In the genomic region with DNA sequence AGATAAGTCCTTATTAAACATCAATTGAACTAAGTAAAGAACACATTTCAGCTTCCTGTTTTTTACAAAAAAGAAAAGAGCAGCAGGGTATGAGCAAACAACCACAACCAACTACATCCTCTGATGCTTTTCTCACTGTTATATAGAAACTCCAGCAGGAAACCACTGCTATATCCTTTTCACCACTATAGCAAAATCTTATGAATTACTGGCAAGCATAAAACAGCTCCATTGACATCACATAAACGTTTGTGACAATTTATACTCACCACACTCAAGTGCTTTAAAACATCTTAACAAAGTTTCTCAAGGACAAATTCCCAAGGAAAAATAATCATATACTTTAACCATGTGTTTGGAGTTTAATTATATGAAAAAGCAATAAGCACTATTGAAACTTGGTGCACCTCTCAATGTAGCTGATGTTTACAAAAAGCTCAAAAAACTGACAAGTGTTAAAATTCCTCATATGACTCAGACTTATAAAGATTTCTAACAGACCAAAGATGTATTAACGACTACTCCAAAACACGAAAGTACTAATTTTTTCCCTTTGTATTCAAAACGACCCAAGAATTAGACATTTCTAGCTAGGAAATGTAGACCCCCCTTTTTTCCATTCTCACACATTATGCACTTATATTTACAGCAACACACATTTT, we compare ENCODE assay signal across 8 cellular contexts. TPM values are rescaled to one million over a fixed set of nuclear protein-coding genes. Genes with fewer than 3 reads are reported as not detected.
A peak's percentile ranks its signal among the peaks of the same experiment; 100 is the strongest.
DNase-seq lines count a peak whose midpoint lies in the region; ATAC-seq, FAIRE-seq and TF ChIP-seq lines count a peak whose summit lies in the region.

No MANE protein-coding gene starts in this region.

- no peaks in the 10 kb centered on the region for H3K9me3 ChIP-seq in esophagus squamous epithelium

- H3K27me3 ChIP-seq in esophagus squamous epithelium = no peaks in the 10 kb centered on the region

- peak; percentile 9 for DNase-seq in GM18507 (ENCODE audit: extremely low spot score, insufficient read length, low read depth)
- peak; percentile 39 for DNase-seq in KG1 (lab: John Stamatoyannopoulos, UW)
- DNase-seq in esophagus squamous epithelium (lab: John Stamatoyannopoulos, UW) = no peak
- no peak for DNase-seq in HuH-7.5 (ENCODE audit: low spot score)
- no peak for DNase-seq in NCI-H2196 (lab: John Stamatoyannopoulos, UW; ENCODE audit: unreplicated experiment)
- DNase-seq in posterior cingulate gyrus = no peak
- no peak for DNase-seq in lower leg skin (ENCODE audit: low spot score in 2 of 2)

- H3K27ac ChIP-seq in esophagus squamous epithelium = peak overlapping the region in 3 of 4 donors; percentile 33 to 51 (median 38)

- TF ChIP-seq POLR2A in esophagus squamous epithelium (IDR thresholded peaks at IDR 0.05) = peak in 1 of 4 donors; percentile 44
- TF ChIP-seq POLR2A in lower leg skin (IDR thresholded peaks at IDR 0.05) = no peak

- peak; percentile 86 for ATAC-seq in GM21528 (IDR thresholded peaks at IDR 0.05; ENCODE audit: low FRiP score, unreplicated experiment)

- TF ChIP-seq CTCF in esophagus squamous epithelium (IDR thresholded peaks at IDR 0.05) (no peak), lower leg skin (IDR thresholded peaks at IDR 0.05) (no peak)

- H3K4me1 ChIP-seq in esophagus squamous epithelium = peaks cover 0 to 3% (median 0%) of the 10 kb centered on the region in 3 donors

- H3K4me3 ChIP-seq in esophagus squamous epithelium (no peak overlapping the region), lower leg skin (ENCODE audit: low read depth, poor library complexity, severe bottlenecking) (no peak overlapping the region)

- peak; percentile 86 for FAIRE-seq in GM18507 (lab: Jason Lieb, UNC)

- no peaks in the 10 kb centered on the region for H3K36me3 ChIP-seq in esophagus squamous epithelium

- intact Hi-C loops in esophagus squamous epithelium (cut with DNase I) (no loop called here), posterior cingulate gyrus (cut with DNase I) (loop anchor here (10.0 kb wide), 1 partner anchor 60 kb away; no protein-coding TSS in a partner anchor), lower leg skin (cut with DNase I; ENCODE audit: low total_unique reads) (no loop called here)

- WGBS in esophagus squamous epithelium, 2 donors = 30 to 32% methylated on average over 4 of the region's 4 CpGs
- WGBS in lower leg skin, 2 donors = 47 to 51% methylated on average over 4 of the region's 4 CpGs

RNA-seq across cellular contexts. Expression of a gene that starts 12.9 kb away (rescaled TPM):
- 1 to 10 TPM in 3 of 4 donors, under 1 TPM in 1; 0.83 to 4.2 (median 1.9) TPM for total RNA-seq in esophagus squamous epithelium
- 1 to 10 TPM; 1.5 to 3.3 (median 1.8) TPM for total RNA-seq in lower leg skin

Comparison
In these comparisons a context has a peak if more than half of its experiments do, and no peak if none do; other contexts are left out.
1. DNase-seq: peak in GM18507 (single experiment) and KG1 (single experiment); none in esophagus squamous epithelium (single experiment), HuH-7.5 (single experiment), NCI-H2196 (single experiment), posterior cingulate gyrus (0 of 10) and lower leg skin (0 of 2).